Comparison of ENCODE assay signal across 8 cellular contexts in genomic region chr3:42581400-42581708, GRCh38. TPM values are rescaled to one million over a fixed set of nuclear protein-coding genes. Genes with fewer than 3 reads are reported as not detected.
DNase-seq lines count a peak whose midpoint lies in the region; ATAC-seq and TF ChIP-seq lines count a peak whose summit lies in the region.

No MANE protein-coding gene starts in this region.

- no peaks in the 10 kb centered on the region for H3F3A ChIP-seq in smooth muscle cell (ENCODE audit: low read depth)

- TF ChIP-seq CTCF in VCaP (conservative IDR thresholded peaks at IDR 0.05) (no peak), smooth muscle cell (IDR thresholded peaks at IDR 0.05; ENCODE audit: borderline replicate concordance, insufficient read depth, poor library complexity, severe bottlenecking) (no peak)

- H3K4me1 ChIP-seq in right cardiac atrium (ENCODE audit: control insufficient read depth, insufficient read depth, low read length) (no peaks in the 10 kb centered on the region), smooth muscle cell (ENCODE audit: low read depth) (peaks cover 9% of the 10 kb centered on the region)

- under 1% methylated on average over 11 of the region's 11 CpGs for WGBS in right cardiac atrium
- 0% methylated on average over 9 of the region's 11 CpGs for WGBS in smooth muscle cell (ENCODE audit: low lambda C conversion rate)

- H3K9me3 ChIP-seq in right cardiac atrium (ENCODE audit: control insufficient read depth, low read length) (no peaks in the 10 kb centered on the region), smooth muscle cell (replicated peaks; ENCODE audit: low read depth) (no peaks in the 10 kb centered on the region)

- H3K79me2 ChIP-seq in smooth muscle cell (ENCODE audit: low read depth) = peaks cover 48% of the 10 kb centered on the region

- H3K4me3 ChIP-seq in right cardiac atrium (ENCODE audit: low read length) (peak overlapping the region; percentile 63), smooth muscle cell (peak overlapping the region; percentile 78)

- no peaks in the 10 kb centered on the region for H3K36me3 ChIP-seq in smooth muscle cell (ENCODE audit: low read depth)

- DNase-seq in DMS 273 (lab: John Stamatoyannopoulos, UW; ENCODE audit: unreplicated experiment) (peak; percentile 69), DMS 273 treated with DMSO at 0.1 percent for 48 hours (lab: John Stamatoyannopoulos, UW) (no peak), right cardiac atrium (no peak), smooth muscle cell (lab: John Stamatoyannopoulos, UW; ENCODE audit: unreplicated experiment) (no peak), LoVo (ENCODE audit: low spot score) (no peak)
- no peak for DNase-seq in effector CD8-positive, alpha-beta T cell (lab: John Stamatoyannopoulos, UW)

- intact Hi-C loops in right cardiac atrium (cut with DNase I) = loop anchor here in 1 of 4 donors (10.0 kb wide), 1 partner anchor 163 kb away; no protein-coding TSS in a partner anchor

- H3K27me3 ChIP-seq in right cardiac atrium (ENCODE audit: control insufficient read depth, insufficient read depth) (no peaks in the 10 kb centered on the region), smooth muscle cell (ENCODE audit: low read depth) (no peaks in the 10 kb centered on the region)

- H3K4me2 ChIP-seq in smooth muscle cell = peak overlapping the region; percentile 96

- ATAC-seq in right cardiac atrium (no peak), HG02571 (IDR thresholded peaks at IDR 0.05; ENCODE audit: unreplicated experiment) (no peak)

- H3K9ac ChIP-seq in smooth muscle cell (ENCODE audit: low read depth) = peak overlapping the region; percentile 86

- H3K27ac ChIP-seq in VCaP (peak overlapping the region; percentile 97), right cardiac atrium (ENCODE audit: low read length) (peak overlapping the region; percentile 34), smooth muscle cell (ENCODE audit: low read depth) (peak overlapping the region; percentile 80)

- H2AFZ ChIP-seq in smooth muscle cell (ENCODE audit: low read depth) = peak overlapping the region; percentile 86

- no peaks in the 10 kb centered on the region for H4K20me1 ChIP-seq in smooth muscle cell (ENCODE audit: low read depth)

RNA-seq across cellular contexts. Expression of gene SEC22C, which starts 0.4 kb away (rescaled TPM):
- total RNA-seq in right cardiac atrium = 10 to 100 TPM; 24.9 to 29.9 (median 28.4) TPM
- polyA plus RNA-seq in right cardiac atrium = 20.2 TPM
- total RNA-seq in smooth muscle cell = 52.2 and 70.5 TPM in 2 replicates
- 39.8 and 45.7 TPM in 2 replicates for polyA plus RNA-seq in smooth muscle cell

RNA-seq across cellular contexts. Expression of gene SS18L2, which starts 9.3 kb away (rescaled TPM):
- total RNA-seq in right cardiac atrium (10 to 100 TPM; 11.8 to 14.2 (median 13.5) TPM), smooth muscle cell (24.5 and 54.2 TPM in 2 replicates)
- polyA plus RNA-seq in right cardiac atrium (26.7 TPM), smooth muscle cell (38.7 and 38.8 TPM in 2 replicates)

RNA-seq across cellular contexts. Expression of gene NKTR, which starts 19.1 kb away (rescaled TPM):
- total RNA-seq in right cardiac atrium = 10 to 100 TPM; 27.7 to 35.8 (median 29.5) TPM
- 22.6 TPM for polyA plus RNA-seq in right cardiac atrium
- total RNA-seq in smooth muscle cell = 91.3 and 113 TPM in 2 replicates
- polyA plus RNA-seq in smooth muscle cell = 37.1 and 82.3 TPM in 2 replicates

Comparison
In these comparisons a context has a peak if more than half of its experiments do, and no peak if none do; other contexts are left out.
1. H3K27ac ChIP-seq: peak in every context shown above with its lines; median percentile 97 in VCaP; 80 in smooth muscle cell; 34 in right cardiac atrium.